21 cellular contexts compared by ENCODE assay signal in the genomic region with DNA sequence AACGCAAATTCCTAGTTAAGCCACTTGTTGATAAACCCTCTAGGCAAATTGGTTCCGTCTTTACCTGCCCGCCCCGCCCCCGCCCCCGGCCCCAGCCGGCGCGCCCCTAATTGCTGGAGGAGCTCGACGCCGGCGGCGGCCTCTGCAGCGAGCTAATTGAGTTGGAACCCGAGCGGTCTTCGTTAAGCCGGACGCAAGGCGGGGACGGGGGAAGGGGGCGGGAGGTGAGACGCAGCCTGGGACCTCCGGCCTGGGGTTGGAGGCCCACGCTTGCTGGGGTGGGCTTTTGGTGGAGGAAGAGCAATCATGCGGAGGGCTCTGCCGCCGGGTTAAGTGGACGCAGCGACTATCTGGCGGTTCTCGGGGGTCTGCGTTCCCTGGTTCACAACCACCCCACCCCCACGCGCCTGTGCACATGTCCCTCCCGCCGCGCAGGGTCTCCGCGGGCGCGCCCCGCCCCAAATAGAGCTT. TPM values are rescaled to one million over a fixed set of nuclear protein-coding genes. Genes with fewer than 3 reads are reported as not detected.
DNase-seq lines count a peak whose midpoint lies in the region; ATAC-seq and TF ChIP-seq lines count a peak whose summit lies in the region.
"Had no signal": no experiment of that assay in that cellular context is flagged by ENCODE, and none has a peak within 500 bp of the region (broad histone marks: within the 10 kb centered on the region; RNA-seq: fewer than 3 reads in every experiment).

No MANE protein-coding gene starts in this region.

- no peak overlapping the region for H3K56ac ChIP-seq in H9 (ENCODE audit: insufficient read length, low read depth, low read length)

- H3K27ac Mint-ChIP-seq in H9, result no peak overlapping the region
- H3K27ac Mint-ChIP-seq: nephron had no signal

- no peak overlapping the region for H2BK12ac ChIP-seq in H9 (ENCODE audit: insufficient read length, low read depth, low read length)

- no peak overlapping the region for H3K4me2 ChIP-seq in H9 (ENCODE audit: insufficient read depth, insufficient read length, low read length)

- H3K9me3 Mint-ChIP-seq in H9, result peaks cover 0 to 12% of the 10 kb centered on the region in 2 experiments; a peak in 2 of 5 replicates
- H3K9me3 Mint-ChIP-seq: activated T-helper 1 cell treated with anti-CD3 and anti-CD28 coated beads, Interleukin-12 subunit alpha, Interleukin-12 subunit beta, Interleukin-2, Interleukin-4 antibody, amounts not matched to agents 30 ng/mL and 10 ng/mL and 1 ng/mL, durations not matched to agents 14 hours and 24 hours and 36 hours; nephron had no signal

- no peak overlapping the region for H2AK5ac ChIP-seq in H9 (ENCODE audit: insufficient read length, low read length)

- DNase-seq in H9, result peak; percentile 84
- no peak for DNase-seq in colonic mucosa
- DNase-seq in left lung, result no peak
- DNase-seq in sigmoid colon, result peak; percentile 72
- DNase-seq in activated gamma-delta T cell (lab: John Stamatoyannopoulos, UW), result no peak
- no peak for DNase-seq in OCI-M1 (lab: John Stamatoyannopoulos, UW)
- no peak for DNase-seq in NAMALWA (ENCODE audit: low spot score)
- no peak for DNase-seq in mucosa of gallbladder (ENCODE audit: low spot score)
- DNase-seq: activated CD4-positive, CD25-positive, alpha-beta regulatory T cell; head of caudate nucleus; mammary epithelial cell; NCI-H1930; stimulated activated naive CD8-positive, alpha-beta T cell treated with anti-CD3 and anti-CD28 coated beads, Interleukin-15, Interleukin-2, amounts not matched to agents 100 U/mL and 50 U/mL, for 24 hours had no signal

- H3K36me3 ChIP-seq in colonic mucosa (no peaks in the 10 kb centered on the region), left lung (no peaks in the 10 kb centered on the region), sigmoid colon (no peaks in the 10 kb centered on the region)
- H3K36me3 ChIP-seq: right atrium auricular region had no signal

- peaks cover 99% of the 10 kb centered on the region for H3K27me3 Mint-ChIP-seq in H9 (ENCODE audit: low read depth)

- H4K20me1 ChIP-seq in H9 (ENCODE audit: control insufficient read depth, insufficient read depth, insufficient read length), result no peaks in the 10 kb centered on the region

- no peak overlapping the region for H3K23ac ChIP-seq in H9 (ENCODE audit: insufficient read length, low read depth, low read length)

- no peaks in the 10 kb centered on the region for H3K23me2 ChIP-seq in H9 (ENCODE audit: insufficient read length, low read depth, low read length, poor library complexity, severe bottlenecking)

- H3K9me3 ChIP-seq in H9 (ENCODE audit: control insufficient read depth, low read depth, low read length), result no peaks in the 10 kb centered on the region
- H3K9me3 ChIP-seq in colonic mucosa, result no peaks in the 10 kb centered on the region
- H3K9me3 ChIP-seq in left lung, result no peaks in the 10 kb centered on the region
- H3K9me3 ChIP-seq in sigmoid colon, result no peaks in the 10 kb centered on the region
- H3K9me3 ChIP-seq: right atrium auricular region had no signal

- H3K4me3 ChIP-seq in colonic mucosa (peak overlapping the region; percentile 19), left lung (peak overlapping the region; percentile 4 to 33), sigmoid colon (peak overlapping the region; percentile 65 to 84 (median 68))
- H3K4me3 ChIP-seq: right atrium auricular region had no signal

- H3K27me3 ChIP-seq in H9 (ENCODE audit: insufficient read depth, low read length) (peaks cover 99% of the 10 kb centered on the region), colonic mucosa (peaks cover 75% of the 10 kb centered on the region), left lung (peaks cover 72 to 100% of the 10 kb centered on the region in 2 donors), sigmoid colon (peaks cover 0 to 31% (median 0%) of the 10 kb centered on the region in 3 donors)

- peaks cover 19 to 61% of the 10 kb centered on the region in 2 experiments for H3K4me1 Mint-ChIP-seq in H9

- no peak for TF ChIP-seq EP300 in sigmoid colon (IDR thresholded peaks at IDR 0.05)

- H3K27ac ChIP-seq in H9 (ENCODE audit: insufficient read length, low read depth, low read length), result no peak overlapping the region
- H3K27ac ChIP-seq in colonic mucosa, result peak overlapping the region; percentile 91
- H3K27ac ChIP-seq in left lung, result peak overlapping the region; percentile 70 to 72
- peak overlapping the region; percentile 99 to 100 (median 99) for H3K27ac ChIP-seq in sigmoid colon
- H3K27ac ChIP-seq: right atrium auricular region had no signal

- TF ChIP-seq POLR2A in sigmoid colon (IDR thresholded peaks at IDR 0.05), result no peak

- H3K14ac ChIP-seq in H9 (ENCODE audit: insufficient read depth, low read length), result no peak overlapping the region

- H4K91ac ChIP-seq in H9 (ENCODE audit: insufficient read length, low read depth, low read length), result no peak overlapping the region

- no peak overlapping the region for H2AFZ ChIP-seq in H9 (ENCODE audit: low read length)

- no peaks in the 10 kb centered on the region for H3K79me1 ChIP-seq in H9 (ENCODE audit: insufficient read depth, low read depth, low read length, poor library complexity, severe bottlenecking)

- no peak overlapping the region for H2BK15ac ChIP-seq in H9 (ENCODE audit: low read depth, low read length)

- H3K18ac ChIP-seq in H9 (ENCODE audit: insufficient read length, low read depth, low read length), result no peak overlapping the region

- no peak overlapping the region for H4K8ac ChIP-seq in H9 (replicated peaks; ENCODE audit: insufficient read length, low read depth, low read length)

- H3K4ac ChIP-seq in H9 (ENCODE audit: low read depth, low read length), result no peak overlapping the region

- no peaks in the 10 kb centered on the region; a peak in 1 of 7 replicates for H3K36me3 Mint-ChIP-seq in H9 (ENCODE audit: insufficient read depth in 1 of 3, low read depth in 3 of 3)

- H3K4me3 Mint-ChIP-seq in H9, result peak overlapping the region in 1 of 2 experiments; percentile 76; a peak in 3 of 5 replicates
- H3K4me3 Mint-ChIP-seq: activated T-helper 1 cell treated with anti-CD3 and anti-CD28 coated beads, Interleukin-12 subunit alpha, Interleukin-12 subunit beta, Interleukin-2, Interleukin-4 antibody, amounts not matched to agents 30 ng/mL and 10 ng/mL and 1 ng/mL, durations not matched to agents 14 hours and 24 hours and 36 hours had no signal

- ATAC-seq in left lung, result no peak
- ATAC-seq: HepG2; Right ventricle myocardium inferior; stimulated activated naive CD8-positive, alpha-beta T cell treated with anti-CD3 and anti-CD28 coated beads, Interleukin-15, Interleukin-2, amounts not matched to agents 100 U/mL and 50 U/mL, for 24 hours had no signal

- no peak overlapping the region for H2BK5ac ChIP-seq in H9 (ENCODE audit: insufficient read length, low read length)

- H3K9ac ChIP-seq in H9 (ENCODE audit: extremely low read depth, insufficient read length, low read length) (no peak overlapping the region), colonic mucosa (ENCODE audit: low read depth in 2 of 2, low read length in 2 of 2) (peak overlapping the region in 1 of 2 donors; percentile 63)

- no peak overlapping the region for H2BK20ac ChIP-seq in H9 (ENCODE audit: low read depth, low read length, poor library complexity, severe bottlenecking)

- no peak overlapping the region for H3T11ph ChIP-seq in H9 (ENCODE audit: low read length)

- WGBS in H9 (ENCODE audit: extremely low coverage, insufficient read length, low lambda C conversion rate), result no CpG with 5 or more reads among the region's 44 CpGs
- WGBS in sigmoid colon, 2 donors, result 5 to 13% methylated on average over 44 of the region's 44 CpGs

- intact Hi-C loops in colonic mucosa (cut with DNase I), result no loop called here
- intact Hi-C loops in left lung (cut with DNase I), result no loop called here
- intact Hi-C loops in sigmoid colon (cut with DNase I), result loop anchor here (2.0 to 5.0 kb wide), 4 partner anchors 13 to 299 kb away; a partner anchor contains a TSS

- no peaks in the 10 kb centered on the region for H3K79me2 ChIP-seq in H9 (ENCODE audit: insufficient read depth, low read length)

- no peak overlapping the region for H4K5ac ChIP-seq in H9 (ENCODE audit: insufficient read length, low read depth, low read length)

- H2BK120ac ChIP-seq in H9 (ENCODE audit: low read depth, low read length, poor library complexity, severe bottlenecking), result no peak overlapping the region

- H3K4me1 ChIP-seq in H9 (ENCODE audit: insufficient read depth, low read length) (peaks cover 3% of the 10 kb centered on the region; the same call in 1 of the 2 replicates), colonic mucosa (no peaks in the 10 kb centered on the region), left lung (peaks cover 0 to 3% of the 10 kb centered on the region in 2 donors), sigmoid colon (peaks cover 0 to 83% (median 68%) of the 10 kb centered on the region in 4 donors)

- TF ChIP-seq CTCF in H9 (conservative IDR thresholded peaks at IDR 0.05) (no peak), colonic mucosa (IDR thresholded peaks at IDR 0.05) (no peak), left lung (IDR thresholded peaks at IDR 0.05) (no peak), sigmoid colon (IDR thresholded peaks at IDR 0.05) (no peak)

RNA-seq across cellular contexts. Expression of a gene that starts 12.7 kb away (rescaled TPM):
- total RNA-seq in H9 (2021) (not detected in 2 replicates), colonic mucosa (10 to 100 TPM in 1 of 2 donors, 1 to 10 TPM in 1; 6.3 to 12.1 TPM), left lung (10 to 100 TPM; 21.7 to 30.3 TPM), sigmoid colon (10 to 100 TPM; 44.6 to 74.2 (median 59.3) TPM), mucosa of gallbladder (31.0 TPM)
- polyA plus RNA-seq in sigmoid colon, result 1 to 10 TPM; 2.5 to 8.5 (median 4.8) TPM
- total RNA-seq: activated CD8-positive, alpha-beta memory T cell treated with anti-CD3 and anti-CD28 coated beads for 36 hours; activated T-helper 1 cell treated with anti-CD3 and anti-CD28 coated beads, Interleukin-12 subunit alpha, Interleukin-12 subunit beta, Interleukin-2, Interleukin-4 antibody, amounts not matched to agents 30 ng/mL and 10 ng/mL and 1 ng/mL, durations not matched to agents 14 hours and 24 hours and 36 hours; HepG2; mammary epithelial cell; MCF 10A; T-helper 2 cell treated with Interferon-gamma antibody and Interleukin-4, amounts not matched to agents 100 ng/mL and 5 ng/mL, for 36 hours had no signal
- polyA plus RNA-seq: HepG2, mammary epithelial cell had no signal

RNA-seq across cellular contexts. Expression of a gene that starts 57.4 kb away (rescaled TPM):
- total RNA-seq in H9 (2021), result 3.4 and 4.7 TPM in 2 replicates
- 10 to 100 TPM; 15.4 to 23.7 TPM for total RNA-seq in colonic mucosa
- 10 to 100 TPM; 19.7 to 20.2 TPM for total RNA-seq in left lung
- 10 to 100 TPM; 10.7 to 18.8 (median 11.9) TPM for total RNA-seq in sigmoid colon
- polyA plus RNA-seq in sigmoid colon, result 10 to 100 TPM in 1 of 3 donors, 1 to 10 TPM in 2; 5.5 to 12.9 (median 6.6) TPM
- 29.0 TPM for total RNA-seq in mucosa of gallbladder

Comparison
In these comparisons a context has a peak if more than half of its experiments do, and no peak if none do; other contexts are left out.
1. DNase-seq: peak in H9 (single experiment) and sigmoid colon (single experiment); none in colonic mucosa (single experiment), left lung (0 of 2), activated gamma-delta T cell (single experiment), OCI-M1 (single experiment), NAMALWA (single experiment) and mucosa of gallbladder (single experiment).
2. Peak in every context shown above with its lines, with median percentiles within 50 percentile points of each other: H3K4me3 ChIP-seq.